9 cellular contexts compared by ENCODE assay signal in genomic region chr1:9537863-9538668, GRCh38. TPM values are rescaled to one million over a fixed set of nuclear protein-coding genes. Genes with fewer than 3 reads are reported as not detected.
DNase-seq lines count a peak whose midpoint lies in the region; ATAC-seq, FAIRE-seq and TF ChIP-seq lines count a peak whose summit lies in the region.
"Had no signal": no experiment of that assay in that cellular context is flagged by ENCODE, and none has a peak within 500 bp of the region (broad histone marks: within the 10 kb centered on the region; RNA-seq: fewer than 3 reads in every experiment).

No MANE protein-coding gene starts in this region.

- no peak for DNase-seq in GM12892 (ENCODE audit: insufficient read length)
- no peak for DNase-seq in H1 (ENCODE audit: low read depth in 1 of 2, low spot score in 2 of 2)
- no peak for DNase-seq in trophoblast cell
- DNase-seq in epidermal melanocyte (ENCODE audit: insufficient read length, low spot score), result no peak
- DNase-seq: brain microvascular endothelial cell had no signal

- H4K91ac ChIP-seq in H1 (replicated peaks; ENCODE audit: insufficient read length, low read length), result peak overlapping the region; percentile 45
- H4K91ac ChIP-seq in trophoblast cell (ENCODE audit: low read depth, low read length), result no peak overlapping the region

- H2BK15ac ChIP-seq in H1 (ENCODE audit: low read length), result no peak overlapping the region

- TF ChIP-seq POLR2A in GM12892 (IDR thresholded peaks at IDR 0.05; ENCODE audit: low read depth, low read length), result no peak
- TF ChIP-seq POLR2A in H1 (IDR thresholded peaks at IDR 0.05; ENCODE audit: control extremely low read depth in 1 of 2, low read depth in 2 of 2, low read length in 2 of 2), result no peak

- H3K56ac ChIP-seq in H1 (replicated peaks; ENCODE audit: insufficient read length, low read depth, low read length), result no peak overlapping the region

- FAIRE-seq in GM12892 (lab: Jason Lieb, UNC) (peak; percentile 40), H1 (lab: Jason Lieb, UNC) (no peak)

- H4K8ac ChIP-seq in H1 (ENCODE audit: extremely low read depth, insufficient read depth, low read length) (no peak overlapping the region), trophoblast cell (ENCODE audit: low read depth, low read length) (no peak overlapping the region)

- TF ChIP-seq CTCF in OCI-LY1 (IDR thresholded peaks at IDR 0.05; ENCODE audit: low read length), result no peak
- TF ChIP-seq CTCF in H1 (IDR thresholded peaks at IDR 0.05; ENCODE audit: control extremely low read depth in 1 of 3, insufficient read depth in 1 of 3, low read depth in 1 of 3, low read length in 3 of 3), result no peak

- ATAC-seq in GM19328 (IDR thresholded peaks at IDR 0.05; ENCODE audit: unreplicated experiment) (no peak), GM21360 (IDR thresholded peaks at IDR 0.05; ENCODE audit: unreplicated experiment) (no peak), HG03108 (IDR thresholded peaks at IDR 0.05; ENCODE audit: unreplicated experiment) (no peak)

- no peak for TF ChIP-seq RAD21 in H1 (IDR thresholded peaks at IDR 0.05 in 1 of 2, conservative IDR thresholded peaks at IDR 0.05 in 1 of 2; ENCODE audit: low read depth in 2 of 2, low read length in 2 of 2)

- H3K27me3 ChIP-seq in OCI-LY1 (ENCODE audit: insufficient read depth, low read length) (no peaks in the 10 kb centered on the region), H1 (replicated peaks in 1 of 4; ENCODE audit: control insufficient read depth in 3 of 4, extremely low read depth in 1 of 4, insufficient read depth in 3 of 4, low read length in 3 of 4) (no peaks in the 10 kb centered on the region), trophoblast cell (ENCODE audit: insufficient read depth, low read length) (no peaks in the 10 kb centered on the region)
- H3K27me3 ChIP-seq: brain microvascular endothelial cell had no signal

- CTCF ChIA-PET in H1 (lab: Charles Lee; ENCODE audit: partially characterized antibody), result interaction anchor here (0.7 to 1.4 kb wide), 4 partner anchors 8 to 47 kb away, joined by 3 to 8 read pairs (median 3); no protein-coding TSS in a partner anchor

- H2BK120ac ChIP-seq in H1 (replicated peaks; ENCODE audit: low read depth, low read length), result no peak overlapping the region
- H2BK120ac ChIP-seq in trophoblast cell (ENCODE audit: insufficient read depth, low read length, poor library complexity), result no peak overlapping the region

- H3K9me2 ChIP-seq in OCI-LY1 (ENCODE audit: low read depth, low read length), result no peaks in the 10 kb centered on the region

- H2BK12ac ChIP-seq in H1 (ENCODE audit: low read depth, low read length), result 0 out of 2 replicates have a peak overlapping the region, but pooled peaks have one; percentile 33
- no peak overlapping the region for H2BK12ac ChIP-seq in trophoblast cell (ENCODE audit: low read length)

- H2BK20ac ChIP-seq in H1 (ENCODE audit: low read length), result no peak overlapping the region

- H3K18ac ChIP-seq in H1 (ENCODE audit: extremely low read depth, low read length) (no peak overlapping the region), trophoblast cell (ENCODE audit: low read length) (no peak overlapping the region)

- TF ChIP-seq EP300 in H1 (IDR thresholded peaks at IDR 0.05; ENCODE audit: borderline replicate concordance in 1 of 2, low read depth in 2 of 2, low read length in 2 of 2), result no peak

- H3K4me3 ChIP-seq in OCI-LY1 (ENCODE audit: low read depth, low read length, poor library complexity, severe bottlenecking) (peak overlapping the region; percentile 14), H1 (ENCODE audit: extremely low read depth in 1 of 4, insufficient read depth in 2 of 4, low read depth in 3 of 4, low read length in 4 of 4) (no peak overlapping the region), trophoblast cell (ENCODE audit: low read depth, low read length) (no peak overlapping the region)

- H2AK5ac ChIP-seq in H1 (ENCODE audit: low read depth, low read length), result no peak overlapping the region
- H2AK5ac ChIP-seq in trophoblast cell (ENCODE audit: low read length), result no peak overlapping the region

- H2AFZ ChIP-seq in OCI-LY1 (ENCODE audit: low read length), result peak overlapping the region; percentile 3; the same call in 1 of the 2 replicates
- peak overlapping the region; percentile 82; the same call in 1 of the 2 replicates for H2AFZ ChIP-seq in H1 (ENCODE audit: low read length)
- H2AFZ ChIP-seq in trophoblast cell (ENCODE audit: insufficient read depth, low read length, poor library complexity), result no peak overlapping the region

- H2BK5ac ChIP-seq in H1 (ENCODE audit: low read depth, low read length), result no peak overlapping the region
- H2BK5ac ChIP-seq in trophoblast cell (ENCODE audit: low read depth, low read length, poor library complexity), result no peak overlapping the region

- no peaks in the 10 kb centered on the region for H4K20me1 ChIP-seq in OCI-LY1 (ENCODE audit: insufficient read depth, low read length)
- peaks cover 10% of the 10 kb centered on the region in 2 experiments for H4K20me1 ChIP-seq in H1 (replicated peaks in 1 of 2; ENCODE audit: control insufficient read depth in 1 of 2, insufficient read depth in 2 of 2, low read length in 2 of 2)

- peak overlapping the region; percentile 97 for H3K27ac ChIP-seq in OCI-LY1 (ENCODE audit: low read depth, low read length, poor library complexity, severe bottlenecking)
- H3K27ac ChIP-seq in H1 (ENCODE audit: low read depth, low read length), result no peak overlapping the region
- no peak overlapping the region for H3K27ac ChIP-seq in trophoblast cell (ENCODE audit: low read depth, low read length)

- 0 out of 2 replicates have a peak, but pooled peaks cover 2% of the 10 kb centered on the region for H3K79me1 ChIP-seq in H1 (ENCODE audit: low read depth, low read length)
- peaks cover 4% of the 10 kb centered on the region for H3K79me1 ChIP-seq in trophoblast cell (ENCODE audit: low read length)

- H3K23me2 ChIP-seq in H1 (ENCODE audit: low read depth, low read length), result peaks cover 4% of the 10 kb centered on the region; the same call in 1 of the 2 replicates

- H3K23ac ChIP-seq in H1 (ENCODE audit: insufficient read length) (no peak overlapping the region), trophoblast cell (ENCODE audit: low read length) (no peak overlapping the region)

- 81% methylated on average over 7 of the region's 7 CpGs; no CpG with 5 or more reads in 1 of the 2 experiments for WGBS in H1 (ENCODE audit: extremely low coverage in 1 of 2, insufficient coverage in 1 of 2, insufficient read length in 1 of 2, insufficient replicate concordance in 2 of 2, low coverage in 1 of 2, low lambda C conversion rate in 2 of 2, missing lambda C conversion rate in 1 of 2), 2 experiments
- WGBS in trophoblast cell (ENCODE audit: extremely low coverage, insufficient coverage, insufficient read length), result no CpG with 5 or more reads among the region's 7 CpGs

- H4K5ac ChIP-seq in H1 (ENCODE audit: insufficient read length, low read depth, low read length), result peak overlapping the region; percentile 26

- H3K9ac ChIP-seq in OCI-LY1 (ENCODE audit: low read length), result peak overlapping the region; percentile 55
- H3K9ac ChIP-seq in H1 (replicated peaks in 1 of 4; ENCODE audit: extremely low read depth in 1 of 4, low read depth in 3 of 4, low read length in 3 of 4), result no peak overlapping the region
- H3K9ac ChIP-seq in trophoblast cell (ENCODE audit: low read length), result no peak overlapping the region

- peaks cover 33% of the 10 kb centered on the region for H3K79me2 ChIP-seq in OCI-LY1 (ENCODE audit: insufficient read depth, low read length)
- peaks cover 13 to 30% of the 10 kb centered on the region in 2 experiments for H3K79me2 ChIP-seq in H1 (ENCODE audit: control insufficient read depth in 1 of 2, insufficient read depth in 2 of 2, low read length in 2 of 2)
- H3K79me2 ChIP-seq in trophoblast cell (ENCODE audit: control insufficient read depth, insufficient read depth, low read length, poor library complexity), result peaks cover 6% of the 10 kb centered on the region

- H3F3A ChIP-seq in OCI-LY1 (ENCODE audit: insufficient read depth, low read length), result 0 out of 2 replicates have a peak, but pooled peaks cover 4% of the 10 kb centered on the region

- no peak overlapping the region for H3K14ac ChIP-seq in H1 (ENCODE audit: insufficient read length)
- H3K14ac ChIP-seq in trophoblast cell (ENCODE audit: low read length), result no peak overlapping the region

- no peaks in the 10 kb centered on the region for H3K9me3 ChIP-seq in OCI-LY1 (ENCODE audit: low read length)
- no peaks in the 10 kb centered on the region for H3K9me3 ChIP-seq in H1 (ENCODE audit: insufficient read depth in 2 of 2, low read depth in 1 of 2, low read length in 1 of 2)
- no peaks in the 10 kb centered on the region for H3K9me3 ChIP-seq in trophoblast cell (ENCODE audit: insufficient read depth, low read depth, low read length)

- POLR2A ChIA-PET in H1 (lab: Charles Lee; ENCODE audit: partially characterized antibody), result interaction anchor here (0.8 to 0.9 kb wide), 3 partner anchors 17 to 27 kb away, joined by 3 read pairs; no protein-coding TSS in a partner anchor

- H3K36me3 ChIP-seq in OCI-LY1 (ENCODE audit: insufficient read depth, low read length) (peaks cover 19% of the 10 kb centered on the region), H1 (ENCODE audit: control insufficient read depth in 2 of 4, insufficient read depth in 4 of 4, low read length in 3 of 4) (no peaks in the 10 kb centered on the region), trophoblast cell (ENCODE audit: control insufficient read depth in 1 of 2, insufficient read depth in 2 of 2, low read length in 2 of 2) (no peaks in the 10 kb centered on the region)
- H3K36me3 ChIP-seq: brain microvascular endothelial cell had no signal

- peak overlapping the region; percentile 46 for H3K4me2 ChIP-seq in OCI-LY1 (ENCODE audit: low read length)
- H3K4me2 ChIP-seq in H1 (ENCODE audit: insufficient read depth in 1 of 2, low read depth in 2 of 2, low read length in 2 of 2), result no peak overlapping the region; a peak in 1 of 4 replicates
- peak overlapping the region; percentile 34 for H3K4me2 ChIP-seq in trophoblast cell (ENCODE audit: low read length)

- H3K4me1 ChIP-seq in OCI-LY1 (ENCODE audit: insufficient read depth, low read length, severe bottlenecking), result peaks cover 44% of the 10 kb centered on the region
- H3K4me1 ChIP-seq in H1 (replicated peaks in 1 of 4; ENCODE audit: control insufficient read depth in 3 of 4, insufficient read depth in 4 of 4, low read length in 3 of 4), result peaks cover 0 to 12% (median 5%) of the 10 kb centered on the region in 4 experiments; a peak in 3 of 7 replicates
- peaks cover 6 to 15% of the 10 kb centered on the region in 2 experiments for H3K4me1 ChIP-seq in trophoblast cell (ENCODE audit: control insufficient read depth in 1 of 2, insufficient read depth in 2 of 2, low read length in 2 of 2)

- H4K12ac ChIP-seq in trophoblast cell (ENCODE audit: low read depth, low read length), result no peak overlapping the region

- H3K4ac ChIP-seq in H1 (replicated peaks; ENCODE audit: insufficient read length, low read depth, low read length) (no peak overlapping the region), trophoblast cell (ENCODE audit: low read depth, low read length) (no peak overlapping the region)

RNA-seq across cellular contexts. Expression of gene SLC25A33, which starts 1.2 kb away (rescaled TPM):
- 7.5 TPM for polyA plus RNA-seq in GM12892 (2012; ENCODE audit: missing spikeins)
- total RNA-seq in H1 (2021; fragmentation: NEBNext Ultra II Directional; extraction: Animal tissue kit (Norgen Biotek cat#: 25700)), result 12.4 and 12.8 TPM in 2 replicates
- polyA plus RNA-seq in H1 (2011; rRNA removed), result 5.1 and 7.8 TPM in 2 replicates
- 7.7 TPM for polyA plus RNA-seq in H1 (2011; cell fraction: cytosol; rRNA removed)
- polyA plus RNA-seq in H1 (2011; cell fraction: nucleus; rRNA removed), result 4.5 TPM
- 7.0 to 8.1 TPM (median 7.4 TPM) in 4 replicates for polyA plus RNA-seq in H1 (2012, experiment 1 of 2)
- 8.2 TPM for polyA plus RNA-seq in H1 (2012, experiment 2 of 2)
- 11.5 TPM for polyA plus RNA-seq in H1 (2013, experiment 1 of 2)
- 11.5 TPM for polyA plus RNA-seq in H1 (2013, experiment 2 of 2)
- 4.5 and 4.8 TPM in 2 replicates for polyA minus RNA-seq in H1 (2011; rRNA and poly(A)+ RNA removed)
- 5.8 TPM for polyA minus RNA-seq in H1 (2011; cell fraction: cytosol; rRNA and poly(A)+ RNA removed)
- polyA minus RNA-seq in H1 (2011; cell fraction: nucleus; rRNA and poly(A)+ RNA removed), result 5.3 TPM
- polyA plus RNA-seq in trophoblast cell (2013), result 4.8 and 5.0 TPM in 2 replicates

RNA-seq across cellular contexts. Expression of gene TMEM201, which starts 50.6 kb away (rescaled TPM):
- 4.4 TPM for polyA plus RNA-seq in GM12892 (2012; ENCODE audit: missing spikeins)
- 27.1 and 27.9 TPM in 2 replicates for total RNA-seq in H1 (2021; fragmentation: NEBNext Ultra II Directional; extraction: Animal tissue kit (Norgen Biotek cat#: 25700))
- polyA plus RNA-seq in H1 (2011; rRNA removed), result 8.2 and 14.2 TPM in 2 replicates
- polyA plus RNA-seq in H1 (2011; cell fraction: cytosol; rRNA removed), result 4.4 TPM
- 24.5 TPM for polyA plus RNA-seq in H1 (2011; cell fraction: nucleus; rRNA removed)
- polyA plus RNA-seq in H1 (2012, experiment 1 of 2), result 11.3 to 20.5 TPM (median 17.5 TPM) in 4 replicates
- polyA plus RNA-seq in H1 (2012, experiment 2 of 2), result 17.2 TPM
- 24.4 TPM for polyA plus RNA-seq in H1 (2013, experiment 1 of 2)
- polyA plus RNA-seq in H1 (2013, experiment 2 of 2), result 26.3 TPM
- 6.7 and 6.9 TPM in 2 replicates for polyA minus RNA-seq in H1 (2011; rRNA and poly(A)+ RNA removed)
- polyA minus RNA-seq in H1 (2011; cell fraction: cytosol; rRNA and poly(A)+ RNA removed), result 12.9 TPM
- 20.1 TPM for polyA minus RNA-seq in H1 (2011; cell fraction: nucleus; rRNA and poly(A)+ RNA removed)
- 13.3 and 13.4 TPM in 2 replicates for polyA plus RNA-seq in trophoblast cell (2013)

Comparison
In these comparisons a context has a peak if more than half of its experiments do, and no peak if none do; other contexts are left out.
1. H3K4me2 ChIP-seq: peak in OCI-LY1 (single experiment) and trophoblast cell (single experiment); none in H1 (0 of 2).